ENCODE assay signal across 29 cellular contexts in the genomic region with DNA sequence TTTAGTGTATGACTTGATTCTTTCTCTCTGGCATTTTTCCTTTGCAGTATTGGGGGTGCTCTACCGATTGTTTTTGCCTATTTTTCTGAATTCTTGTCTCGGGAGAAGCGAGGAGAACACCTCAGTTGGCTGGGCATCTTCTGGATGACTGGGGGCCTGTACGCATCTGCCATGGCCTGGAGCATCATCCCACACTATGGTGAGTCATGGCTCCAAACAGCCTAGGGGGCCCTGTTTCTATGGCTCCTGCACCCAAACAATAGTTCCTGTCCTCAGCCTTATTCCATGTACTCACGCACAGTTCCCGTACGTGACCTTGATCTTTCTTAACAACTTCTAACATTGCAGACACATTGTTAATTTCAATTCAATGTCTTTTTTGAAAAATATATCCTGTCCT.
"Had no signal": no experiment of that assay in that cellular context is flagged by ENCODE, and none has a peak within 500 bp of the region (broad histone marks: within the 10 kb centered on the region; RNA-seq: fewer than 3 reads in every experiment).

No MANE protein-coding gene starts in this region.

- DNase-seq: activated B cell treated with CpG ODN at 0.5 μM for 24 hours; activated CD4-positive, alpha-beta T cell treated with anti-CD3 and anti-CD28 coated beads for 48 hours; activated CD4-positive, alpha-beta T cell treated with anti-CD3 and anti-CD28 coated beads, Interleukin-2, amount 50 U/mL, for 1 hour; activated CD4-positive, alpha-beta T cell treated with anti-CD3 and anti-CD28 coated beads, Interleukin-2, amount 50 U/mL, for 48 hours; activated CD8-positive, alpha-beta memory T cell treated with anti-CD3 and anti-CD28 coated beads, Interleukin-2, amount 10 ng/mL, durations not matched to agents 7 days and 5 days; activated CD8-positive, alpha-beta memory T cell treated with anti-CD3 and anti-CD28 coated beads, Interleukin-2, amount 50 U/mL, for 4 hours; activated CD8-positive, alpha-beta T cell treated with anti-CD3 and anti-CD28 coated beads for 36 hours; activated effector memory CD4-positive, alpha-beta T cell treated with anti-CD3 and anti-CD28 coated beads, Interleukin-2, amount 50 U/mL, for 16 hours; activated naive CD4-positive, alpha-beta T cell treated with anti-CD3 and anti-CD28 coated beads for 36 hours; activated naive CD8-positive, alpha-beta T cell treated with anti-CD3 and anti-CD28 coated beads for 36 hours; activated naive CD8-positive, alpha-beta T cell treated with anti-CD3 and anti-CD28 coated beads, Interleukin-2, amount 50 U/mL, for 24 hours; activated T-cell treated with anti-CD3 and anti-CD28 coated beads, Interleukin-2, amount 50 U/mL, for 1 hour; activated T-cell treated with anti-CD3 and anti-CD28 coated beads, Interleukin-2, amount 50 U/mL, for 48 hours; adrenal gland; amygdala; aorta; body of pancreas; caudate nucleus; cortex of kidney; effector CD8-positive, alpha-beta T cell; esophagus squamous epithelium; head of caudate nucleus; T-helper 2 cell; WERI-Rb-1 had no signal

- H3K27ac ChIP-seq: adrenal gland, body of pancreas, epithelial cell of prostate, esophagus squamous epithelium, WERI-Rb-1 had no signal

- ATAC-seq: activated CD4-positive, CD25-positive, alpha-beta regulatory T cell treated with anti-CD3 and anti-CD28 coated beads, Interleukin-2, amount 50 U/mL, for 24 hours; activated CD8-positive, alpha-beta memory T cell treated with anti-CD3 and anti-CD28 coated beads, Interleukin-2, amount 10 ng/mL, durations not matched to agents 7 days and 5 days; activated CD8-positive, alpha-beta T cell treated with anti-CD3 and anti-CD28 coated beads for 36 hours; activated naive CD8-positive, alpha-beta T cell treated with anti-CD3 and anti-CD28 coated beads, Interleukin-2, amount 50 U/mL, for 24 hours; body of pancreas had no signal

- H3K27ac Mint-ChIP-seq: activated B cell treated with CpG ODN at 0.5 μM for 24 hours; activated CD8-positive, alpha-beta memory T cell treated with anti-CD3 and anti-CD28 coated beads, Interleukin-2, amount 10 ng/mL, durations not matched to agents 7 days and 5 days; activated CD8-positive, alpha-beta T cell treated with anti-CD3 and anti-CD28 coated beads for 36 hours; activated naive CD4-positive, alpha-beta T cell treated with anti-CD3 and anti-CD28 coated beads for 36 hours; activated naive CD4-positive, alpha-beta T cell treated with anti-CD3 and anti-CD28 coated beads, Interleukin-2, amount 50 U/mL, for 24 hours; activated naive CD8-positive, alpha-beta T cell treated with anti-CD3 and anti-CD28 coated beads for 36 hours; activated naive CD8-positive, alpha-beta T cell treated with anti-CD3 and anti-CD28 coated beads, Interleukin-2, amount 50 U/mL, for 24 hours; activated T-helper 1 cell treated with anti-CD3 and anti-CD28 coated beads, Interleukin-12 subunit alpha, Interleukin-12 subunit beta, Interleukin-2, Interleukin-4 antibody, amounts not matched to agents 30 ng/mL and 10 ng/mL and 1 ng/mL, durations not matched to agents 14 hours and 24 hours and 36 hours; activated T-helper 2 cell treated with anti-CD3 and anti-CD28 coated beads, Interferon-gamma antibody, Interleukin-2, Interleukin-4, amounts not matched to agents 10 μg/mL and 5 μg/mL and 100 μg/mL, durations not matched to agents 14 hours and 24 hours and 36 hours had no signal

- H3K4me3 Mint-ChIP-seq: activated B cell treated with CpG ODN at 0.5 μM for 24 hours; activated CD8-positive, alpha-beta memory T cell treated with anti-CD3 and anti-CD28 coated beads, Interleukin-2, amount 10 ng/mL, durations not matched to agents 7 days and 5 days; activated CD8-positive, alpha-beta T cell treated with anti-CD3 and anti-CD28 coated beads for 36 hours; activated naive CD4-positive, alpha-beta T cell treated with anti-CD3 and anti-CD28 coated beads for 36 hours; activated naive CD4-positive, alpha-beta T cell treated with anti-CD3 and anti-CD28 coated beads, Interleukin-2, amount 50 U/mL, for 24 hours; activated naive CD8-positive, alpha-beta T cell treated with anti-CD3 and anti-CD28 coated beads for 36 hours; activated naive CD8-positive, alpha-beta T cell treated with anti-CD3 and anti-CD28 coated beads, Interleukin-2, amount 50 U/mL, for 24 hours; activated T-helper 1 cell treated with anti-CD3 and anti-CD28 coated beads, Interleukin-12 subunit alpha, Interleukin-12 subunit beta, Interleukin-2, Interleukin-4 antibody, amounts not matched to agents 30 ng/mL and 10 ng/mL and 1 ng/mL, durations not matched to agents 14 hours and 24 hours and 36 hours had no signal

- H3K9me3 Mint-ChIP-seq: activated B cell treated with CpG ODN at 0.5 μM for 24 hours; activated CD8-positive, alpha-beta T cell treated with anti-CD3 and anti-CD28 coated beads for 36 hours; activated naive CD4-positive, alpha-beta T cell treated with anti-CD3 and anti-CD28 coated beads for 36 hours; activated naive CD4-positive, alpha-beta T cell treated with anti-CD3 and anti-CD28 coated beads, Interleukin-2, amount 50 U/mL, for 24 hours; activated naive CD8-positive, alpha-beta T cell treated with anti-CD3 and anti-CD28 coated beads for 36 hours; activated naive CD8-positive, alpha-beta T cell treated with anti-CD3 and anti-CD28 coated beads, Interleukin-2, amount 50 U/mL, for 24 hours; activated T-helper 1 cell treated with anti-CD3 and anti-CD28 coated beads, Interleukin-12 subunit alpha, Interleukin-12 subunit beta, Interleukin-2, Interleukin-4 antibody, amounts not matched to agents 30 ng/mL and 10 ng/mL and 1 ng/mL, durations not matched to agents 14 hours and 24 hours and 36 hours; activated T-helper 2 cell treated with anti-CD3 and anti-CD28 coated beads, Interferon-gamma antibody, Interleukin-2, Interleukin-4, amounts not matched to agents 10 μg/mL and 5 μg/mL and 100 μg/mL, durations not matched to agents 14 hours and 24 hours and 36 hours had no signal

- H3K4me1 Mint-ChIP-seq: activated B cell treated with CpG ODN at 0.5 μM for 24 hours; activated CD8-positive, alpha-beta memory T cell treated with anti-CD3 and anti-CD28 coated beads, Interleukin-2, amount 10 ng/mL, durations not matched to agents 7 days and 5 days; activated naive CD4-positive, alpha-beta T cell treated with anti-CD3 and anti-CD28 coated beads, Interleukin-2, amount 50 U/mL, for 24 hours had no signal

- H3K36me3 Mint-ChIP-seq: activated CD8-positive, alpha-beta memory T cell treated with anti-CD3 and anti-CD28 coated beads, Interleukin-2, amount 10 ng/mL, durations not matched to agents 7 days and 5 days; activated naive CD4-positive, alpha-beta T cell treated with anti-CD3 and anti-CD28 coated beads, Interleukin-2, amount 50 U/mL, for 24 hours; activated naive CD8-positive, alpha-beta T cell treated with anti-CD3 and anti-CD28 coated beads for 36 hours had no signal

- H3K4me1 ChIP-seq: body of pancreas, esophagus squamous epithelium had no signal

- H3K27me3 ChIP-seq: adrenal gland, body of pancreas had no signal
